ENCODE assay signal across 21 cellular contexts in the genomic region with DNA sequence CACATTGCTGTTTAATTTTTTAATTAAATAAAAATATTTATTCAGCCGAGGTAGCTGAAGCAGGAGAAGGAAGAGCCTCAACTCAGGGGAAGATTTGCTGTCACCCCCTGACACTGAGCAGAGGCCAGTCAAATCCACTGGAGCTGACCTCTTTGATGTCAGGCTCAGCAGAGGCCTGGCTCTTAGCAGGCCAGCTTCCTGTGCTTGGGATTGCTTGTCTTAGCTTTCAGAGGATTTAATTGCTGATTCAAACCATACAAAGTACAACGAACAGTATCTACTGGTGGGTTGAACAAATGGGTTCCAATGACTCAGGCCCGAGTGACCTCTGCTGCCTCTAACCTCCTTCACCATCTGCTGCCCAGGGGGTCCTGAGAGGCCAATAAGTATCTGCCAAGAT.
"Had no signal": no experiment of that assay in that cellular context is flagged by ENCODE, and none has a peak within 500 bp of the region (broad histone marks: within the 10 kb centered on the region; RNA-seq: fewer than 3 reads in every experiment).

No MANE protein-coding gene starts in this region.

- H3K27ac ChIP-seq: SK-N-MC, tibial nerve had no signal

- H3K4me3 ChIP-seq: SK-N-MC, tibial nerve, uterus had no signal

- DNase-seq: activated CD4-positive, alpha-beta memory T cell treated with anti-CD3 and anti-CD28 coated beads for 36 hours; activated CD4-positive, alpha-beta T cell treated with anti-CD3 and anti-CD28 coated beads for 36 hours; activated CD8-positive, alpha-beta memory T cell treated with anti-CD3 and anti-CD28 coated beads, Interleukin-2, amount 10 ng/mL, durations not matched to agents 7 days and 5 days; activated effector memory CD4-positive, alpha-beta T cell treated with Interleukin-2 at 50 U/mL for 16 hours; activated naive CD4-positive, alpha-beta T cell treated with anti-CD3 and anti-CD28 coated beads, Interleukin-2, amount 50 U/mL, for 16 hours; activated T-cell treated with anti-CD3 and anti-CD28 coated beads, Interleukin-2, amount 50 U/mL, for 1 hour; central memory CD4-positive, alpha-beta T cell; cortex of kidney; effector CD4-positive, alpha-beta T cell; head of caudate nucleus; immature natural killer cell; mammary epithelial cell; occipital lobe; stimulated activated naive B cell treated with anti-CD40 and anti-IgM and Interleukin-4, amounts not matched to agents 10 μg/mL and 1 μg/mL and 100 μg/mL, for 72 hours; T-helper 1 cell; uterus had no signal

- ATAC-seq: activated CD4-positive, alpha-beta T cell treated with anti-CD3 and anti-CD28 coated beads for 36 hours; activated CD8-positive, alpha-beta memory T cell treated with anti-CD3 and anti-CD28 coated beads, Interleukin-2, amount 10 ng/mL, durations not matched to agents 7 days and 5 days; natural killer cell treated with Interleukin-12 subunit alpha and Interleukin-12 subunit beta and Interleukin-15 and Interleukin-18, amount 100 ng/mL, for 72 hours; sciatic nerve; stimulated activated naive B cell treated with anti-CD40 and anti-IgM and Interleukin-4, amounts not matched to agents 10 μg/mL and 1 μg/mL and 100 μg/mL, for 72 hours had no signal

- H3K4me1 ChIP-seq: tibial nerve, uterus had no signal

- H3K27ac Mint-ChIP-seq: activated CD4-positive, alpha-beta memory T cell treated with anti-CD3 and anti-CD28 coated beads for 36 hours; activated CD4-positive, alpha-beta T cell treated with anti-CD3 and anti-CD28 coated beads for 36 hours; activated CD8-positive, alpha-beta memory T cell treated with anti-CD3 and anti-CD28 coated beads, Interleukin-2, amount 10 ng/mL, durations not matched to agents 7 days and 5 days; immature natural killer cell; natural killer cell treated with Interleukin-12 subunit alpha and Interleukin-12 subunit beta and Interleukin-15 and Interleukin-18, amount 100 ng/mL, for 72 hours; progenitor cell of endocrine pancreas; stimulated activated naive B cell treated with anti-CD40 and anti-IgM and Interleukin-4, amounts not matched to agents 10 μg/mL and 1 μg/mL and 100 μg/mL, for 72 hours had no signal

- H3K9me3 ChIP-seq: tibial nerve, uterus had no signal

- H3K27me3 ChIP-seq: tibial nerve, uterus had no signal

- H3K27me3 Mint-ChIP-seq: activated CD4-positive, alpha-beta memory T cell treated with anti-CD3 and anti-CD28 coated beads for 36 hours; activated CD4-positive, alpha-beta T cell treated with anti-CD3 and anti-CD28 coated beads for 36 hours; activated CD8-positive, alpha-beta memory T cell treated with anti-CD3 and anti-CD28 coated beads, Interleukin-2, amount 10 ng/mL, durations not matched to agents 7 days and 5 days had no signal

- H3K4me1 Mint-ChIP-seq: activated CD4-positive, alpha-beta T cell treated with anti-CD3 and anti-CD28 coated beads for 36 hours; activated CD8-positive, alpha-beta memory T cell treated with anti-CD3 and anti-CD28 coated beads, Interleukin-2, amount 10 ng/mL, durations not matched to agents 7 days and 5 days; immature natural killer cell; stimulated activated naive B cell treated with anti-CD40 and anti-IgM and Interleukin-4, amounts not matched to agents 10 μg/mL and 1 μg/mL and 100 μg/mL, for 72 hours had no signal

- H3K36me3 Mint-ChIP-seq: activated CD4-positive, alpha-beta memory T cell treated with anti-CD3 and anti-CD28 coated beads for 36 hours; activated CD8-positive, alpha-beta memory T cell treated with anti-CD3 and anti-CD28 coated beads, Interleukin-2, amount 10 ng/mL, durations not matched to agents 7 days and 5 days; immature natural killer cell; natural killer cell treated with Interleukin-12 subunit alpha and Interleukin-12 subunit beta and Interleukin-15 and Interleukin-18, amount 100 ng/mL, for 72 hours; stimulated activated naive B cell treated with anti-CD40 and anti-IgM and Interleukin-4, amounts not matched to agents 10 μg/mL and 1 μg/mL and 100 μg/mL, for 72 hours had no signal

- H3K4me3 Mint-ChIP-seq: activated CD4-positive, alpha-beta memory T cell treated with anti-CD3 and anti-CD28 coated beads for 36 hours; activated CD4-positive, alpha-beta T cell treated with anti-CD3 and anti-CD28 coated beads for 36 hours; activated CD8-positive, alpha-beta memory T cell treated with anti-CD3 and anti-CD28 coated beads, Interleukin-2, amount 10 ng/mL, durations not matched to agents 7 days and 5 days; immature natural killer cell; natural killer cell treated with Interleukin-12 subunit alpha and Interleukin-12 subunit beta and Interleukin-15 and Interleukin-18, amount 100 ng/mL, for 72 hours; stimulated activated naive B cell treated with anti-CD40 and anti-IgM and Interleukin-4, amounts not matched to agents 10 μg/mL and 1 μg/mL and 100 μg/mL, for 72 hours had no signal
